In genomic region chr22:31947296-31947695, GRCh38 we compare ENCODE assay signal across 7 cellular contexts. TPM values are rescaled to one million over a fixed set of nuclear protein-coding genes. Genes with fewer than 3 reads are reported as not detected.
A peak's percentile ranks its signal among the peaks of the same experiment; 100 is the strongest.
DNase-seq lines count a peak whose midpoint lies in the region; ATAC-seq and TF ChIP-seq lines count a peak whose summit lies in the region.

No MANE protein-coding gene starts in this region.

- H2AK9ac ChIP-seq in IMR-90 (replicated peaks; ENCODE audit: low read depth, low read length, poor library complexity), result no peak overlapping the region

- 0 out of 2 replicates have a peak overlapping the region, but pooled peaks have one; percentile 12 for H3K4me2 ChIP-seq in IMR-90 (ENCODE audit: low read depth, low read length)

- no peak overlapping the region for H2AFZ ChIP-seq in IMR-90 (replicated peaks; ENCODE audit: low read length, poor library complexity)

- H3K27me3 ChIP-seq in IMR-90 (ENCODE audit: control insufficient read depth, insufficient read depth, low read length), result no peaks in the 10 kb centered on the region

- intact Hi-C loops in IMR-90 (cut with micrococcal nuclease), result no loop called here

- H3K18ac ChIP-seq in IMR-90 (ENCODE audit: low read depth, low read length), result no peak overlapping the region

- no TSS peak for BruUV-seq in IMR-90 (replicated peaks; lab: Mats Ljungman, UMichigan)

- H3K79me1 ChIP-seq in IMR-90 (ENCODE audit: low read depth in 1 of 2, low read length in 2 of 2), result peaks cover 18 to 57% of the 10 kb centered on the region in 2 experiments; a peak in 3 of 4 replicates

- no peak overlapping the region for H2BK15ac ChIP-seq in IMR-90 (ENCODE audit: low read depth, low read length)

- H3K4me1 Mint-ChIP-seq in stimulated activated effector memory CD8-positive, alpha-beta T cell treated with anti-CD3 and anti-CD28 coated beads, Interleukin-12 subunit alpha, Interleukin-12 subunit beta, amount 100 ng/mL, for 72 hours, result peaks cover 40% of the 10 kb centered on the region

- H2BK120ac ChIP-seq in IMR-90 (ENCODE audit: low read depth, low read length), result no peak overlapping the region

- H4K20me1 ChIP-seq in IMR-90 (ENCODE audit: insufficient read depth, low read length), result peaks cover 56% of the 10 kb centered on the region

- TF ChIP-seq POLR2A in IMR-90 (IDR thresholded peaks at IDR 0.05; ENCODE audit: low read depth, low read length), result no peak

- H4K5ac ChIP-seq in IMR-90 (ENCODE audit: low read depth, low read length), result no peak overlapping the region

- H3K4me1 ChIP-seq in IMR-90 (ENCODE audit: control insufficient read depth, insufficient read depth, low read length), result peaks cover 21% of the 10 kb centered on the region

- H3K4me3 ChIP-seq in IMR-90 (ENCODE audit: insufficient read depth, low read depth, low read length) (no peak overlapping the region), fibroblast of mammary gland (ENCODE audit: control insufficient read depth, low read depth, low read length) (no peak overlapping the region)

- no peak overlapping the region for H2BK5ac ChIP-seq in IMR-90 (ENCODE audit: low read depth, low read length, poor library complexity, severe bottlenecking)

- dilution Hi-C loops in IMR-90 (cut with HindIII; ENCODE audit: low sequenced_read_pairs, unreplicated experiment), result no loop called here

- H3K27ac ChIP-seq in IMR-90 (ENCODE audit: insufficient read depth, low read length), result no peak overlapping the region
- peak overlapping the region; percentile 95 for H3K27ac ChIP-seq in VCaP

- TF ChIP-seq RAD21 in IMR-90 (IDR thresholded peaks at IDR 0.05; ENCODE audit: low read length), result peak; percentile 30

- H3K56ac ChIP-seq in IMR-90 (ENCODE audit: extremely low read depth, insufficient read depth, low read length), result no peak overlapping the region

- H3K9ac ChIP-seq in IMR-90 (ENCODE audit: low read depth, low read length), result no peak overlapping the region

- no peak overlapping the region for H2BK20ac ChIP-seq in IMR-90 (ENCODE audit: low read depth, low read length)

- no peaks in the 10 kb centered on the region for H3K9me3 ChIP-seq in IMR-90 (ENCODE audit: control insufficient read depth, insufficient read depth, low read length)

- no peak for ATAC-seq in IMR-90 (ENCODE audit: low read depth)
- ATAC-seq in stimulated activated effector memory CD8-positive, alpha-beta T cell treated with anti-CD3 and anti-CD28 coated beads, Interleukin-12 subunit alpha, Interleukin-12 subunit beta, amount 100 ng/mL, for 72 hours, result no peak
- no peak for ATAC-seq in GM21528 (IDR thresholded peaks at IDR 0.05; ENCODE audit: low FRiP score, unreplicated experiment)

- no CpG with 5 or more reads among the region's 2 CpGs for whole genome bisulfite sequencing in IMR-90 (ENCODE audit: extremely low coverage in 2 of 2, insufficient read length in 1 of 2), 2 experiments

- in situ Hi-C loops in G401 (cut with HindIII; ENCODE audit: low sequenced_read_pairs), result no loop called here
- in situ Hi-C loops in IMR-90 (cut with MboI; ENCODE audit: low sequenced_read_pairs), result loop anchor here (10.0 kb wide), 1 partner anchor 192 kb away; the partner anchor contains the start of genes DEPDC5 and PRR14L

- peak; percentile 31 for TF ChIP-seq CTCF in IMR-90 (conservative IDR thresholded peaks at IDR 0.05; ENCODE audit: low read depth, low read length)
- TF ChIP-seq CTCF in VCaP (conservative IDR thresholded peaks at IDR 0.05), result peak; percentile 87
- peak; percentile 43 for TF ChIP-seq CTCF in fibroblast of mammary gland (conservative IDR thresholded peaks at IDR 0.05; ENCODE audit: control insufficient read depth, insufficient read depth, low read depth, low read length)

- no peaks in the 10 kb centered on the region for H3K9me3 Mint-ChIP-seq in stimulated activated effector memory CD8-positive, alpha-beta T cell treated with anti-CD3 and anti-CD28 coated beads, Interleukin-12 subunit alpha, Interleukin-12 subunit beta, amount 100 ng/mL, for 72 hours

- peaks cover 11% of the 10 kb centered on the region for H3K36me3 ChIP-seq in IMR-90 (ENCODE audit: control insufficient read depth, insufficient read depth, low read length)

- no peak overlapping the region for H4K91ac ChIP-seq in IMR-90 (ENCODE audit: insufficient read depth, low read depth, low read length)

- no peak overlapping the region for H3K23ac ChIP-seq in IMR-90 (ENCODE audit: low read depth, low read length)

- CTCF ChIA-PET in IMR-90 (lab: Yijun Ruan, JAX), result no interaction called here

- POLR2A ChIA-PET in IMR-90 (lab: Charles Lee; ENCODE audit: unreplicated experiment), result no interaction called here

- H3K4me3 Mint-ChIP-seq in stimulated activated effector memory CD8-positive, alpha-beta T cell treated with anti-CD3 and anti-CD28 coated beads, Interleukin-12 subunit alpha, Interleukin-12 subunit beta, amount 100 ng/mL, for 72 hours, result peak overlapping the region; percentile 23

- no peak overlapping the region for H3K14ac ChIP-seq in IMR-90 (replicated peaks; ENCODE audit: low read depth, low read length)

- H4K8ac ChIP-seq in IMR-90 (ENCODE audit: low read depth in 2 of 2, low read length in 2 of 2), result no peak overlapping the region

- no peak overlapping the region for H3K27ac Mint-ChIP-seq in stimulated activated effector memory CD8-positive, alpha-beta T cell treated with anti-CD3 and anti-CD28 coated beads, Interleukin-12 subunit alpha, Interleukin-12 subunit beta, amount 100 ng/mL, for 72 hours

- DNase-seq in G401 (ENCODE audit: low spot score) (peak; percentile 87), IMR-90 (no peak), fibroblast of mammary gland (ENCODE audit: low read depth) (peak; percentile 47), NCI-H1048 (lab: John Stamatoyannopoulos, UW) (no peak)
- DNase-seq in stimulated activated effector memory CD8-positive, alpha-beta T cell treated with anti-CD3 and anti-CD28 coated beads, Interleukin-12 subunit alpha, Interleukin-12 subunit beta, amount 100 ng/mL, for 72 hours (ENCODE audit: low spot score in 2 of 2), result no peak

- peaks cover 52% of the 10 kb centered on the region for H3K36me3 Mint-ChIP-seq in stimulated activated effector memory CD8-positive, alpha-beta T cell treated with anti-CD3 and anti-CD28 coated beads, Interleukin-12 subunit alpha, Interleukin-12 subunit beta, amount 100 ng/mL, for 72 hours

- peaks cover 24% of the 10 kb centered on the region for H3K9me1 ChIP-seq in IMR-90 (ENCODE audit: insufficient read depth, low read length)

- no peak overlapping the region for H2AK5ac ChIP-seq in IMR-90 (ENCODE audit: low read depth, low read length)

- H3K4ac ChIP-seq in IMR-90 (ENCODE audit: low read depth, low read length), result no peak overlapping the region

TF ChIP-seq in IMR-90, 13 proteins besides CTCF, POLR2A, EP300 and RAD21:
- TF ChIP-seq RFX5 (IDR thresholded peaks at IDR 0.05; ENCODE audit: low read depth, low read length), result no peak
- no peak for TF ChIP-seq CHD1 (IDR thresholded peaks at IDR 0.05; ENCODE audit: low read depth, low read length)
- TF ChIP-seq MXI1 (IDR thresholded peaks at IDR 0.05; ENCODE audit: borderline replicate concordance, low read depth, low read length), result no peak
- no peak for TF ChIP-seq RCOR1 (IDR thresholded peaks at IDR 0.05; ENCODE audit: insufficient replicate concordance, low read length)
- no peak for TF ChIP-seq NFE2L2 (IDR thresholded peaks at IDR 0.05; ENCODE audit: low read depth, low read length)
- TF ChIP-seq CEBPB (IDR thresholded peaks at IDR 0.05; ENCODE audit: low read depth, low read length), result no peak
- no peak; the same call in 1 of the 2 replicates for TF ChIP-seq SMC3 (IDR thresholded peaks at IDR 0.05; ENCODE audit: low read depth, low read length)
- TF ChIP-seq FOS (IDR thresholded peaks at IDR 0.05; ENCODE audit: low read depth, low read length), result no peak
- no peak for TF ChIP-seq MAZ (IDR thresholded peaks at IDR 0.05; ENCODE audit: borderline replicate concordance, low read depth, low read length)
- TF ChIP-seq MAFK (IDR thresholded peaks at IDR 0.05; ENCODE audit: low read depth, low read length), result no peak
TF ChIP-seq in IMR-90: peak in this region for 0.

RNA-seq across cellular contexts. Expression of gene YWHAH, which starts 3.0 kb away (rescaled TPM):
- total RNA-seq in G401 (2014; rRNA removed; shearing (Covaris generic)), result 93.0 and 126 TPM in 2 replicates
- 173 and 186 TPM in 2 replicates for total RNA-seq in IMR-90 (2012; rRNA removed)
- polyA plus RNA-seq in IMR-90 (2012; rRNA removed), result 131 and 147 TPM in 2 replicates
- 72.8 and 87.1 TPM in 2 replicates for polyA plus RNA-seq in IMR-90 (2012; cell fraction: cytosol; rRNA removed)
- polyA plus RNA-seq in IMR-90 (2012; cell fraction: nucleus; rRNA removed; ENCODE audit: low replicate concordance), result 30.7 and 43.3 TPM in 2 replicates

Comparison
In these comparisons a context has a peak if more than half of its experiments do, and no peak if none do; other contexts are left out.
1. DNase-seq: peak in G401 (single experiment) and fibroblast of mammary gland (single experiment); none in IMR-90 (single experiment), stimulated activated effector memory CD8-positive, alpha-beta T cell treated with anti-CD3 and anti-CD28 coated beads, Interleukin-12 subunit alpha, Interleukin-12 subunit beta, amount 100 ng/mL, for 72 hours (0 of 2) and NCI-H1048 (single experiment).
2. CTCF ChIP-seq: peak in every context shown above with its lines; median percentile 87 in VCaP; 43 in fibroblast of mammary gland; 31 in IMR-90.